1 cellular context compared by ENCODE assay signal in genomic region chr5:120831646-120832045, GRCh38.
TF ChIP-seq lines count a peak whose summit lies in the region.

No MANE protein-coding gene starts in this region.

TF ChIP-seq in H1, 55 proteins besides CTCF, POLR2A, EP300 and RAD21 (continued from another document):
- peak; percentile 44; the same call in 1 of the 2 replicates for TF ChIP-seq SP1 (IDR thresholded peaks at IDR 0.05; ENCODE audit: low read depth, low read length)
